Comparison of ENCODE assay signal across 1 cellular context in genomic region chr1:107829083-107829771, GRCh38.
TF ChIP-seq lines count a peak whose summit lies in the region.

No MANE protein-coding gene starts in this region.

TF ChIP-seq in WTC11, 78 proteins besides CTCF, POLR2A, EP300 and RAD21 (continued from another document):
- TF ChIP-seq ATF6 (CRISPR knock-in tag; IDR thresholded peaks at IDR 0.05): no peak
